14 cellular contexts compared by ENCODE assay signal in genomic region chr6:128252293-128253176, GRCh38.
A peak's percentile ranks its signal among the peaks of the same experiment; 100 is the strongest.
DNase-seq lines count a peak whose midpoint lies in the region; ATAC-seq, FAIRE-seq and TF ChIP-seq lines count a peak whose summit lies in the region.
"Had no signal": no experiment of that assay in that cellular context is flagged by ENCODE, and none has a peak within 500 bp of the region (broad histone marks: within the 10 kb centered on the region; RNA-seq: fewer than 3 reads in every experiment).

No MANE protein-coding gene starts in this region.

- H3K79me2 ChIP-seq in GM23248 (ENCODE audit: insufficient read depth): no peaks in the 10 kb centered on the region; the same call in 1 of the 2 replicates

- TF ChIP-seq CTCF in activated CD8-positive, alpha-beta T cell treated with anti-CD3 and anti-CD28 coated beads for 36 hours (IDR thresholded peaks at IDR 0.05): no peak

- FAIRE-seq in small intestine (lab: Jason Lieb, UNC): peak; percentile 5
- FAIRE-seq: bronchial epithelial cell had no signal

- no peaks in the 10 kb centered on the region for H3K9me3 Mint-ChIP-seq in activated CD4-positive, alpha-beta T cell treated with anti-CD3 and anti-CD28 coated beads for 36 hours (ENCODE audit: low read depth)
- H3K9me3 Mint-ChIP-seq in activated CD8-positive, alpha-beta T cell treated with anti-CD3 and anti-CD28 coated beads for 36 hours: peaks cover 2% of the 10 kb centered on the region

- H3K9me3 ChIP-seq in small intestine (ENCODE audit: control insufficient read depth, low read depth) (no peaks in the 10 kb centered on the region), GM23248 (ENCODE audit: low read depth) (no peaks in the 10 kb centered on the region)

- no peak overlapping the region for H3K27ac ChIP-seq in small intestine (ENCODE audit: low read depth in 1 of 2, low read length in 1 of 2)
- no peak overlapping the region for H3K27ac ChIP-seq in GM23248
- H3K27ac ChIP-seq: epithelial cell of prostate had no signal

- no peaks in the 10 kb centered on the region for H3K27me3 ChIP-seq in small intestine (ENCODE audit: control insufficient read depth in 2 of 2, insufficient read depth in 2 of 2, low read length in 2 of 2)
- H3K27me3 ChIP-seq in GM23248 (replicated peaks; ENCODE audit: insufficient read depth): no peaks in the 10 kb centered on the region

- H3K4me3 ChIP-seq in small intestine (ENCODE audit: low read depth in 1 of 2, low read length in 2 of 2) (no peak overlapping the region), GM23248 (no peak overlapping the region)

- H3K4me3 Mint-ChIP-seq in activated CD4-positive, alpha-beta T cell treated with anti-CD3 and anti-CD28 coated beads for 36 hours: no peak overlapping the region
- no peak overlapping the region for H3K4me3 Mint-ChIP-seq in activated CD8-positive, alpha-beta T cell treated with anti-CD3 and anti-CD28 coated beads for 36 hours

- no peak overlapping the region for H2AFZ ChIP-seq in GM23248

- H3K4me1 Mint-ChIP-seq in activated CD4-positive, alpha-beta T cell treated with anti-CD3 and anti-CD28 coated beads for 36 hours: peaks cover 17% of the 10 kb centered on the region
- H3K4me1 Mint-ChIP-seq in activated CD8-positive, alpha-beta T cell treated with anti-CD3 and anti-CD28 coated beads for 36 hours (ENCODE audit: low read depth): peaks cover 26% of the 10 kb centered on the region

- H3K9me2 ChIP-seq in GM23248 (ENCODE audit: insufficient read depth): no peaks in the 10 kb centered on the region

- H3K36me3 Mint-ChIP-seq in activated CD4-positive, alpha-beta T cell treated with anti-CD3 and anti-CD28 coated beads for 36 hours (ENCODE audit: low read depth): no peaks in the 10 kb centered on the region
- no peaks in the 10 kb centered on the region for H3K36me3 Mint-ChIP-seq in activated CD8-positive, alpha-beta T cell treated with anti-CD3 and anti-CD28 coated beads for 36 hours (ENCODE audit: low read depth)

- CTCF ChIA-PET in activated CD4-positive, alpha-beta T cell treated with anti-CD3 and anti-CD28 coated beads for 36 hours (lab: Charles Lee): interaction anchor here (0.6 kb wide), 1 partner anchor 407 kb away, joined by 3 read pairs; no protein-coding TSS in a partner anchor
- CTCF ChIA-PET in activated CD8-positive, alpha-beta T cell treated with anti-CD3 and anti-CD28 coated beads for 36 hours (lab: Charles Lee): no interaction called here

- in situ Hi-C loops in GM23248 (cut with MboI): no loop called here

- 72% methylated on average over 4 of the region's 4 CpGs for WGBS in small intestine, 3 donors
- 95 to 97% methylated on average over 4 of the region's 4 CpGs for WGBS in GM23248 (ENCODE audit: low coverage in 1 of 2, low lambda C conversion rate in 2 of 2, missing lambda C conversion rate in 2 of 2), 2 experiments

- no peak overlapping the region for H3K27ac Mint-ChIP-seq in activated CD4-positive, alpha-beta T cell treated with anti-CD3 and anti-CD28 coated beads for 36 hours
- peak overlapping the region; percentile 21 for H3K27ac Mint-ChIP-seq in activated CD8-positive, alpha-beta T cell treated with anti-CD3 and anti-CD28 coated beads for 36 hours

- ATAC-seq in activated CD4-positive, alpha-beta T cell treated with anti-CD3 and anti-CD28 coated beads for 36 hours: peak; percentile 42
- peak; percentile 51 for ATAC-seq in HG02588 (IDR thresholded peaks at IDR 0.05; ENCODE audit: unreplicated experiment)
- peak; percentile 83 for ATAC-seq in activated CD8-positive, alpha-beta T cell treated with anti-CD3 and anti-CD28 coated beads for 36 hours
- no peak for ATAC-seq in HG03342 (IDR thresholded peaks at IDR 0.05; ENCODE audit: unreplicated experiment)

- no peaks in the 10 kb centered on the region for H3F3A ChIP-seq in GM23248 (ENCODE audit: insufficient read depth)

- no peaks in the 10 kb centered on the region for H4K20me1 ChIP-seq in GM23248 (ENCODE audit: insufficient read depth)

- H3K4me1 ChIP-seq in small intestine (ENCODE audit: control insufficient read depth in 2 of 2, insufficient read depth in 1 of 2, low read depth in 1 of 2, low read length in 1 of 2) (no peaks in the 10 kb centered on the region), GM23248 (ENCODE audit: insufficient read depth) (no peaks in the 10 kb centered on the region)

- no peaks in the 10 kb centered on the region for H3K27me3 Mint-ChIP-seq in activated CD4-positive, alpha-beta T cell treated with anti-CD3 and anti-CD28 coated beads for 36 hours
- no peaks in the 10 kb centered on the region for H3K27me3 Mint-ChIP-seq in activated CD8-positive, alpha-beta T cell treated with anti-CD3 and anti-CD28 coated beads for 36 hours

- H3K36me3 ChIP-seq in small intestine (ENCODE audit: control insufficient read depth in 2 of 2, insufficient read depth in 2 of 2, low read length in 2 of 2): no peaks in the 10 kb centered on the region
- no peaks in the 10 kb centered on the region for H3K36me3 ChIP-seq in GM23248 (ENCODE audit: low read depth)

- DNase-seq in activated CD4-positive, alpha-beta T cell treated with anti-CD3 and anti-CD28 coated beads for 36 hours: peak; percentile 17
- no peak for DNase-seq in activated CD4-positive, alpha-beta T cell treated with anti-CD3 and anti-CD28 coated beads, Interleukin-2, amount 50 U/mL, for 1 hour
- peak; percentile 59 for DNase-seq in activated CD8-positive, alpha-beta T cell treated with anti-CD3 and anti-CD28 coated beads for 36 hours
- no peak for DNase-seq in small intestine
- no peak for DNase-seq in SHP77 (lab: John Stamatoyannopoulos, UW)
- no peak for DNase-seq in GM23248
- DNase-seq: 8988T; GOT3; NCI-H1105 treated with DMSO at 0.1 percent for 48 hours; NK-92 treated with Interleukin-12 subunit alpha and Interleukin-12 subunit beta, amount 100 ng/mL, for 24 hours had no signal

- no peak overlapping the region for H3K4me2 ChIP-seq in GM23248 (ENCODE audit: unreplicated experiment)

- POLR2A ChIA-PET in activated CD4-positive, alpha-beta T cell treated with anti-CD3 and anti-CD28 coated beads for 36 hours (lab: Charles Lee): no interaction called here
- POLR2A ChIA-PET in activated CD8-positive, alpha-beta T cell treated with anti-CD3 and anti-CD28 coated beads for 36 hours (lab: Charles Lee): no interaction called here

- no peak overlapping the region for H3K9ac ChIP-seq in GM23248

- intact Hi-C loops in activated CD4-positive, alpha-beta T cell treated with anti-CD3 and anti-CD28 coated beads for 36 hours (cut with DNase I, micrococcal nuclease): loop anchor here in 1 of 2 experiments (10.0 kb wide), 1 partner anchor 398 kb away; no protein-coding TSS in a partner anchor
- intact Hi-C loops in activated CD8-positive, alpha-beta T cell treated with anti-CD3 and anti-CD28 coated beads for 36 hours (cut with micrococcal nuclease): loop anchor here (10.0 kb wide), 2 partner anchors 278 to 398 kb away; no protein-coding TSS in a partner anchor

Comparison
In these comparisons a context has a peak if more than half of its experiments do, and no peak if none do; other contexts are left out.
1. DNase-seq: peak in activated CD4-positive, alpha-beta T cell treated with anti-CD3 and anti-CD28 coated beads for 36 hours (single experiment) and activated CD8-positive, alpha-beta T cell treated with anti-CD3 and anti-CD28 coated beads for 36 hours (single experiment); none in activated CD4-positive, alpha-beta T cell treated with anti-CD3 and anti-CD28 coated beads, Interleukin-2, amount 50 U/mL, for 1 hour (single experiment), small intestine (single experiment), SHP77 (0 of 2) and GM23248 (single experiment).